In the genomic region with DNA sequence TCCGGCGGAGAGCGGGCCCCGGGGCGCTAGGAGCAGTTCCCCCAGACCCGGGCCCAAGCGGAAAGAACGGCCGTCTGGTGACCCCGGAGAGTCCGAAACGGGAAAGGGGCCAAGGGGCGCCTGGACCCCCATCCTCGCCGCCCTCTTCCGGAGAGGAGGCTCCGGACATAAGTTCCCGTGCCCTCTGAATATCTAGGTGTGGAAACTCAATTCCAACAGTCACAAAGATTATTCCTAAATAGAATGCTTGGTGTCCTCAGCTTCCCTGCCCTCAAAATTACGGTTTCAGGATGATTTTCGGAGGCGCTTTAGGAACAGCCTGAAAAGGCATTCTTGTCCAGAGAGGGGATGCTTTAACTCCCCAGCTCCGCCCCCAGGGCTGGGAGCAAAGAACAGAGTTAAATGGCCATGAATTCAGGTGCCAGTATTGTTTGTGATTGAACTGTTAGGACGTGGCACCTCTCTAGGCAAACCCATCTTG, we compare ENCODE assay signal across 9 cellular contexts. TPM values are rescaled to one million over a fixed set of nuclear protein-coding genes. Genes with fewer than 3 reads are reported as not detected.
DNase-seq lines count a peak whose midpoint lies in the region; ATAC-seq and TF ChIP-seq lines count a peak whose summit lies in the region.
"Had no signal": no experiment of that assay in that cellular context is flagged by ENCODE, and none has a peak within 500 bp of the region (broad histone marks: within the 10 kb centered on the region; RNA-seq: fewer than 3 reads in every experiment).

No MANE protein-coding gene starts in this region.

- peak overlapping the region; percentile 38; the same call in 1 of the 2 replicates for H3K27ac ChIP-seq in VCaP
- peak overlapping the region; percentile 93 for H3K27ac ChIP-seq in smooth muscle cell (ENCODE audit: low read depth)

- WGBS in smooth muscle cell (ENCODE audit: low lambda C conversion rate): 4% methylated on average over 22 of the region's 23 CpGs

- H3K27me3 ChIP-seq in H7 (ENCODE audit: control insufficient read depth, insufficient read depth, low read length) (no peaks in the 10 kb centered on the region), smooth muscle cell (ENCODE audit: low read depth) (no peaks in the 10 kb centered on the region)

- H3K9ac ChIP-seq in smooth muscle cell (ENCODE audit: low read depth): peak overlapping the region; percentile 91

- H3F3A ChIP-seq in smooth muscle cell (ENCODE audit: low read depth): peaks cover 10% of the 10 kb centered on the region

- TF ChIP-seq CTCF in VCaP (conservative IDR thresholded peaks at IDR 0.05) (no peak), smooth muscle cell (IDR thresholded peaks at IDR 0.05; ENCODE audit: borderline replicate concordance, insufficient read depth, poor library complexity, severe bottlenecking) (no peak), GM20000 (IDR thresholded peaks at IDR 0.05; ENCODE audit: extremely low read depth, missing control alignments) (no peak)

- no peak for ATAC-seq in GM21786 (IDR thresholded peaks at IDR 0.05; ENCODE audit: unreplicated experiment)
- ATAC-seq in GM21447 (IDR thresholded peaks at IDR 0.05; ENCODE audit: unreplicated experiment): no peak

- H3K79me2 ChIP-seq in smooth muscle cell (ENCODE audit: low read depth): peaks cover 34% of the 10 kb centered on the region

- DNase-seq in H7: peak; percentile 64
- peak; percentile 33 for DNase-seq in hepatic stellate cell (ENCODE audit: low spot score)
- DNase-seq in smooth muscle cell (lab: John Stamatoyannopoulos, UW; ENCODE audit: unreplicated experiment): no peak
- no peak for DNase-seq in GM20000 (ENCODE audit: low spot score)
- no peak for DNase-seq in stimulated activated CD4-positive, alpha-beta T cell treated with anti-CD3 and anti-CD28 coated beads, Interleukin-12 subunit alpha, Interleukin-12 subunit beta, amount 100 ng/mL, for 4 hours

- H3K4me3 ChIP-seq in H7 (ENCODE audit: insufficient read depth, low read depth, low read length) (peak overlapping the region; percentile 82), smooth muscle cell (peak overlapping the region; percentile 91)

- peak overlapping the region; percentile 92 for H2AFZ ChIP-seq in smooth muscle cell (ENCODE audit: low read depth)

- H3K9me3 ChIP-seq in smooth muscle cell (replicated peaks; ENCODE audit: low read depth): no peaks in the 10 kb centered on the region

- H3K4me2 ChIP-seq in smooth muscle cell: peak overlapping the region; percentile 96

- H3K36me3 ChIP-seq in H7 (replicated peaks; ENCODE audit: control insufficient read depth, insufficient read depth, low read length) (no peaks in the 10 kb centered on the region; the same call in 1 of the 2 replicates), smooth muscle cell (ENCODE audit: low read depth) (no peaks in the 10 kb centered on the region)

- peaks cover 16% of the 10 kb centered on the region for H4K20me1 ChIP-seq in smooth muscle cell (ENCODE audit: low read depth)

- H3K4me1 ChIP-seq in smooth muscle cell (ENCODE audit: low read depth): peaks cover 27% of the 10 kb centered on the region

RNA-seq across cellular contexts. Expression of a gene that starts 0.7 kb away (rescaled TPM):
- total RNA-seq in H7 (2014; rRNA removed; shearing (Covaris generic)): 28.7 and 33.1 TPM in 2 replicates
- total RNA-seq in smooth muscle cell: 18.6 and 18.8 TPM in 2 replicates
- polyA plus RNA-seq in smooth muscle cell: 10.5 and 13.4 TPM in 2 replicates
- total RNA-seq: T-helper 2 cell treated with Interferon-gamma antibody and Interleukin-4, amounts not matched to agents 100 ng/mL and 5 ng/mL, for 36 hours had no signal

Comparison
In these comparisons a context has a peak if more than half of its experiments do, and no peak if none do; other contexts are left out.
1. DNase-seq: peak in H7 (single experiment) and hepatic stellate cell (single experiment); none in smooth muscle cell (single experiment), GM20000 (single experiment) and stimulated activated CD4-positive, alpha-beta T cell treated with anti-CD3 and anti-CD28 coated beads, Interleukin-12 subunit alpha, Interleukin-12 subunit beta, amount 100 ng/mL, for 4 hours (single experiment).